Comparison of ENCODE assay signal across 15 cellular contexts in genomic region chr7:127888411-127888810, GRCh38.
"Had no signal": no experiment of that assay in that cellular context is flagged by ENCODE, and none has a peak within 500 bp of the region (broad histone marks: within the 10 kb centered on the region; RNA-seq: fewer than 3 reads in every experiment).

No MANE protein-coding gene starts in this region.

- DNase-seq: activated CD4-positive, alpha-beta T cell treated with anti-CD3 and anti-CD28 coated beads, Interleukin-2, amount 50 U/mL, for 4 hours; activated gamma-delta T cell treated with Interleukin-2 at 50 U/mL for 16 hours; amniotic stem cell; body of pancreas; foreskin keratinocyte; midbrain; nephron progenitor cell; nucleus accumbens; stimulated activated CD4-positive, alpha-beta T cell treated with anti-CD3 and anti-CD28 coated beads, Interleukin-12 subunit alpha, Interleukin-12 subunit beta, amount 100 ng/mL, for 4 hours; stimulated activated CD4-positive, alpha-beta T cell treated with anti-CD3 and anti-CD28 coated beads, Interleukin-1b, Interleukin-23, amount 100 ng/mL, for 48 hours; stimulated activated naive CD8-positive, alpha-beta T cell treated with anti-CD3 and anti-CD28 coated beads, Interleukin-15, Interleukin-2, amounts not matched to agents 100 U/mL and 50 U/mL, for 24 hours; T-helper 2 cell; tibial artery; WERI-Rb-1 had no signal

- H3K4me3 ChIP-seq: body of pancreas, hepatocyte, tibial artery had no signal

- H3K27me3 ChIP-seq: body of pancreas, foreskin keratinocyte, hepatocyte, tibial artery had no signal

- H3K9me3 ChIP-seq: body of pancreas, tibial artery had no signal
